11 cellular contexts compared by ENCODE assay signal in genomic region chr16:11252482-11252931, GRCh38. TPM values are rescaled to one million over a fixed set of nuclear protein-coding genes. Genes with fewer than 3 reads are reported as not detected.
A peak's percentile ranks its signal among the peaks of the same experiment; 100 is the strongest.
DNase-seq lines count a peak whose midpoint lies in the region; ATAC-seq and TF ChIP-seq lines count a peak whose summit lies in the region.
"Had no signal": no experiment of that assay in that cellular context is flagged by ENCODE, and none has a peak within 500 bp of the region (broad histone marks: within the 10 kb centered on the region; RNA-seq: fewer than 3 reads in every experiment).

No MANE protein-coding gene starts in this region.

- H3K36me3 ChIP-seq in gastrocnemius medialis (no peaks in the 10 kb centered on the region), sigmoid colon (no peaks in the 10 kb centered on the region)

- peaks cover 43% of the 10 kb centered on the region for H3K4me1 Mint-ChIP-seq in activated CD4-positive, alpha-beta T cell treated with anti-CD3 and anti-CD28 coated beads for 36 hours
- peaks cover 59% of the 10 kb centered on the region for H3K4me1 Mint-ChIP-seq in activated B cell treated with CpG ODN at 0.5 μM for 24 hours
- H3K4me1 Mint-ChIP-seq in stimulated activated memory B cell treated with anti-CD40 and anti-IgM and Interleukin-4, amounts not matched to agents 10 μg/mL and 1 μg/mL and 100 μg/mL, for 72 hours, result peaks cover 60% of the 10 kb centered on the region

- in situ Hi-C loops in gastrocnemius medialis (cut with MboI; ENCODE audit: low sequenced_read_pairs in 4 of 4), result no loop called here

- TF ChIP-seq EP300 in sigmoid colon (IDR thresholded peaks at IDR 0.05), result no peak

- H3K9me3 Mint-ChIP-seq in activated CD4-positive, alpha-beta T cell treated with anti-CD3 and anti-CD28 coated beads for 36 hours (ENCODE audit: low read depth), result no peaks in the 10 kb centered on the region
- H3K9me3 Mint-ChIP-seq in activated B cell treated with CpG ODN at 0.5 μM for 24 hours, result no peaks in the 10 kb centered on the region
- no peaks in the 10 kb centered on the region for H3K9me3 Mint-ChIP-seq in stimulated activated memory B cell treated with anti-CD40 and anti-IgM and Interleukin-4, amounts not matched to agents 10 μg/mL and 1 μg/mL and 100 μg/mL, for 72 hours

- H3K4me3 ChIP-seq in gastrocnemius medialis (no peak overlapping the region), sigmoid colon (no peak overlapping the region)
- H3K4me3 ChIP-seq: lung, psoas muscle had no signal

- intact Hi-C loops in activated CD4-positive, alpha-beta T cell treated with anti-CD3 and anti-CD28 coated beads for 36 hours (cut with DNase I, micrococcal nuclease), result loop anchor here (1.0 to 2.0 kb wide), 10 partner anchors 19 to 662 kb away; partner anchors contain the start of gene GSPT1 (in 1 of the 2)
- intact Hi-C loops in activated B cell treated with CpG ODN at 0.5 μM for 24 hours (cut with micrococcal nuclease) (loop anchor here (10.0 kb wide), 1 partner anchor 432 kb away; no protein-coding TSS in a partner anchor), gastrocnemius medialis (cut with DNase I; ENCODE audit: low total_unique reads) (loop anchor here (10.0 kb wide), 1 partner anchor 508 kb away; the partner anchor contains the start of gene NUBP1), sigmoid colon (cut with DNase I) (loop anchor here (10.0 kb wide), 2 partner anchors 118 to 508 kb away; partner anchors contain the start of gene NUBP1)

- peak overlapping the region; percentile 87 for H3K4me3 Mint-ChIP-seq in activated CD4-positive, alpha-beta T cell treated with anti-CD3 and anti-CD28 coated beads for 36 hours
- H3K4me3 Mint-ChIP-seq in activated B cell treated with CpG ODN at 0.5 μM for 24 hours, result peak overlapping the region; percentile 89
- H3K4me3 Mint-ChIP-seq in stimulated activated memory B cell treated with anti-CD40 and anti-IgM and Interleukin-4, amounts not matched to agents 10 μg/mL and 1 μg/mL and 100 μg/mL, for 72 hours, result peak overlapping the region; percentile 89

- no peaks in the 10 kb centered on the region for H3K27me3 Mint-ChIP-seq in activated CD4-positive, alpha-beta T cell treated with anti-CD3 and anti-CD28 coated beads for 36 hours
- no peaks in the 10 kb centered on the region for H3K27me3 Mint-ChIP-seq in activated B cell treated with CpG ODN at 0.5 μM for 24 hours
- H3K27me3 Mint-ChIP-seq in stimulated activated memory B cell treated with anti-CD40 and anti-IgM and Interleukin-4, amounts not matched to agents 10 μg/mL and 1 μg/mL and 100 μg/mL, for 72 hours, result no peaks in the 10 kb centered on the region

- peak; percentile 39 for TF ChIP-seq POLR2A in erythroblast (IDR thresholded peaks at IDR 0.05; ENCODE audit: low read length)
- no peak for TF ChIP-seq POLR2A in gastrocnemius medialis (IDR thresholded peaks at IDR 0.05)
- TF ChIP-seq POLR2A in sigmoid colon (IDR thresholded peaks at IDR 0.05), result no peak

- DNase-seq in activated CD4-positive, alpha-beta T cell treated with anti-CD3 and anti-CD28 coated beads for 36 hours, result peak; percentile 46
- DNase-seq in activated CD4-positive, alpha-beta T cell treated with anti-CD3 and anti-CD28 coated beads for 1 hour, result no peak
- DNase-seq in activated B cell treated with CpG ODN at 0.5 μM for 24 hours (no peak), erythroblast (lab: John Stamatoyannopoulos, UW) (no peak), gastrocnemius medialis (no peak), sigmoid colon (no peak)
- DNase-seq: psoas muscle had no signal

- CTCF ChIA-PET in activated CD4-positive, alpha-beta T cell treated with anti-CD3 and anti-CD28 coated beads for 36 hours (lab: Charles Lee), result interaction anchor here (0.6 to 1.7 kb wide), 10 partner anchors 19 to 613 kb away, joined by 3 to 9 read pairs (median 3); no protein-coding TSS in a partner anchor
- CTCF ChIA-PET in activated B cell treated with CpG ODN at 0.5 μM for 24 hours (lab: Charles Lee), result interaction anchor here (0.8 to 1.7 kb wide), 8 partner anchors 10 to 289 kb away, joined by 3 to 5 read pairs (median 4); no protein-coding TSS in a partner anchor

- H3K27ac ChIP-seq in gastrocnemius medialis (no peak overlapping the region), sigmoid colon (no peak overlapping the region)
- H3K27ac ChIP-seq: 22Rv1, psoas muscle had no signal

- H3K27me3 ChIP-seq in gastrocnemius medialis (no peaks in the 10 kb centered on the region), sigmoid colon (no peaks in the 10 kb centered on the region)

- peaks cover 10 to 14% of the 10 kb centered on the region in 2 donors for H3K4me1 ChIP-seq in gastrocnemius medialis
- peaks cover 0 to 34% (median 20%) of the 10 kb centered on the region in 4 donors for H3K4me1 ChIP-seq in sigmoid colon

- POLR2A ChIA-PET in activated CD4-positive, alpha-beta T cell treated with anti-CD3 and anti-CD28 coated beads for 36 hours (lab: Charles Lee), result interaction anchor here (0.6 to 2.5 kb wide), 19 partner anchors 11 to 379 kb away, joined by 3 to 50 read pairs (median 5); no protein-coding TSS in a partner anchor
- POLR2A ChIA-PET in activated B cell treated with CpG ODN at 0.5 μM for 24 hours (lab: Charles Lee), result interaction anchor here (0.6 to 9.8 kb wide), 34 partner anchors 16 to 288 kb away, joined by 3 to 161 read pairs (median 8); no protein-coding TSS in a partner anchor

- no peak for ATAC-seq in activated CD4-positive, alpha-beta T cell treated with anti-CD3 and anti-CD28 coated beads for 36 hours
- ATAC-seq in activated B cell treated with CpG ODN at 0.5 μM for 24 hours (ENCODE audit: low read depth) (no peak), GM18907 (IDR thresholded peaks at IDR 0.05; ENCODE audit: unreplicated experiment) (no peak), gastrocnemius medialis (no peak)
- no peak for ATAC-seq in stimulated activated memory B cell treated with anti-CD40 and anti-IgM and Interleukin-4, amounts not matched to agents 10 μg/mL and 1 μg/mL and 100 μg/mL, for 72 hours
- ATAC-seq: psoas muscle had no signal

- H3K9me3 ChIP-seq in gastrocnemius medialis (no peaks in the 10 kb centered on the region), sigmoid colon (no peaks in the 10 kb centered on the region)
- H3K9me3 ChIP-seq: psoas muscle had no signal

- 84 to 93% methylated on average over 8 of the region's 8 CpGs for WGBS in sigmoid colon, 2 donors

- peaks cover 58% of the 10 kb centered on the region for H3K36me3 Mint-ChIP-seq in activated CD4-positive, alpha-beta T cell treated with anti-CD3 and anti-CD28 coated beads for 36 hours (ENCODE audit: low read depth)
- peaks cover 40% of the 10 kb centered on the region for H3K36me3 Mint-ChIP-seq in activated B cell treated with CpG ODN at 0.5 μM for 24 hours (ENCODE audit: low read depth)
- peaks cover 46% of the 10 kb centered on the region for H3K36me3 Mint-ChIP-seq in stimulated activated memory B cell treated with anti-CD40 and anti-IgM and Interleukin-4, amounts not matched to agents 10 μg/mL and 1 μg/mL and 100 μg/mL, for 72 hours

- TF ChIP-seq CTCF in activated B cell treated with CpG ODN at 0.5 μM for 24 hours (IDR thresholded peaks at IDR 0.05) (no peak), gastrocnemius medialis (IDR thresholded peaks at IDR 0.05 in 4 of 5, conservative IDR thresholded peaks at IDR 0.05 in 1 of 5) (no peak), sigmoid colon (IDR thresholded peaks at IDR 0.05) (no peak)

- H3K27ac Mint-ChIP-seq in activated CD4-positive, alpha-beta T cell treated with anti-CD3 and anti-CD28 coated beads for 36 hours, result peak overlapping the region; percentile 95
- H3K27ac Mint-ChIP-seq in activated B cell treated with CpG ODN at 0.5 μM for 24 hours, result peak overlapping the region; percentile 77
- H3K27ac Mint-ChIP-seq in stimulated activated memory B cell treated with anti-CD40 and anti-IgM and Interleukin-4, amounts not matched to agents 10 μg/mL and 1 μg/mL and 100 μg/mL, for 72 hours, result peak overlapping the region; percentile 67

RNA-seq across cellular contexts. Expression of gene SOCS1, which starts 3.5 kb away (rescaled TPM):
- 100 to 1,000 TPM in 1 of 2 experiments, 10 to 100 TPM in 1; 100.0 to 103 TPM for total RNA-seq in activated CD4-positive, alpha-beta T cell treated with anti-CD3 and anti-CD28 coated beads for 36 hours
- total RNA-seq in activated B cell treated with CpG ODN at 0.5 μM for 24 hours, result 68.6 and 76.2 TPM in 2 replicates
- 1 to 10 TPM; 1.1 to 5.5 (median 3.1) TPM for total RNA-seq in gastrocnemius medialis
- 1 to 10 TPM in 3 of 4 donors, under 1 TPM in 1; 0.66 to 8.8 (median 3.4) TPM for total RNA-seq in sigmoid colon
- polyA plus RNA-seq in sigmoid colon, result 10 to 100 TPM in 1 of 3 donors, 1 to 10 TPM in 1, not detected in 1; 3.9 to 26.4 TPM

RNA-seq across cellular contexts. Expression of gene TNP2, which starts 16.6 kb away (rescaled TPM):
- not detected for total RNA-seq in activated CD4-positive, alpha-beta T cell treated with anti-CD3 and anti-CD28 coated beads for 36 hours
- not detected in 2 replicates for total RNA-seq in activated B cell treated with CpG ODN at 0.5 μM for 24 hours
- total RNA-seq in gastrocnemius medialis, result not detected
- not detected for total RNA-seq in sigmoid colon
- polyA plus RNA-seq in sigmoid colon, result not detected
- total RNA-seq: lung, psoas muscle had no signal
- polyA plus RNA-seq: lung, psoas muscle had no signal

RNA-seq across cellular contexts. Expression of gene PRM3, which starts 20.9 kb away (rescaled TPM):
- total RNA-seq in activated CD4-positive, alpha-beta T cell treated with anti-CD3 and anti-CD28 coated beads for 36 hours, result not detected
- total RNA-seq in activated B cell treated with CpG ODN at 0.5 μM for 24 hours (not detected in 2 replicates), gastrocnemius medialis (not detected), sigmoid colon (not detected)
- polyA plus RNA-seq in sigmoid colon, result not detected
- total RNA-seq: lung, psoas muscle had no signal
- polyA plus RNA-seq: lung, psoas muscle had no signal

RNA-seq across cellular contexts. Expression of gene PRM2, which starts 23.8 kb away (rescaled TPM):
- not detected for total RNA-seq in activated CD4-positive, alpha-beta T cell treated with anti-CD3 and anti-CD28 coated beads for 36 hours
- total RNA-seq in activated B cell treated with CpG ODN at 0.5 μM for 24 hours (not detected in 2 replicates), gastrocnemius medialis (not detected), sigmoid colon (not detected)
- polyA plus RNA-seq in sigmoid colon, result not detected
- total RNA-seq: lung, psoas muscle had no signal
- polyA plus RNA-seq: lung, psoas muscle had no signal

RNA-seq across cellular contexts. Expression of gene PRM1, which starts 28.6 kb away (rescaled TPM):
- total RNA-seq in activated CD4-positive, alpha-beta T cell treated with anti-CD3 and anti-CD28 coated beads for 36 hours, result not detected
- total RNA-seq in activated B cell treated with CpG ODN at 0.5 μM for 24 hours (not detected in 2 replicates), gastrocnemius medialis (not detected), sigmoid colon (not detected)
- polyA plus RNA-seq in sigmoid colon, result not detected
- total RNA-seq: lung, psoas muscle had no signal
- polyA plus RNA-seq: lung, psoas muscle had no signal
